In genomic region chr13:47858678-47859050, GRCh38 we compare ENCODE assay signal across 19 cellular contexts.
DNase-seq lines count a peak whose midpoint lies in the region; ATAC-seq, FAIRE-seq and TF ChIP-seq lines count a peak whose summit lies in the region.
"Had no signal": no experiment of that assay in that cellular context is flagged by ENCODE, and none has a peak within 500 bp of the region (broad histone marks: within the 10 kb centered on the region; RNA-seq: fewer than 3 reads in every experiment).

No MANE protein-coding gene starts in this region.

- H3K9ac ChIP-seq in HepG2 (ENCODE audit: insufficient read depth, low read depth, low read length), result no peak overlapping the region

- no peaks in the 10 kb centered on the region for H4K20me1 ChIP-seq in HepG2 (ENCODE audit: insufficient read depth, low read length)

- POLR2A ChIA-PET in HepG2 (lab: Yijun Ruan, JAX), result interaction anchor here (1.6 kb wide), 1 partner anchor 12 kb away, joined by 3 read pairs; no protein-coding TSS in a partner anchor

- no peak for TF ChIP-seq POLR2A in HepG2 (IDR thresholded peaks at IDR 0.05; ENCODE audit: insufficient read depth in 1 of 2, low read depth in 2 of 2, low read length in 2 of 2)
- TF ChIP-seq POLR2A in right lobe of liver (IDR thresholded peaks at IDR 0.05), result no peak

- CTCF ChIA-PET in HepG2 (lab: Yijun Ruan, JAX; ENCODE audit: low intra/inter-chr PET ratio, low total read pairs), result no interaction called here

- H3K36me3 Mint-ChIP-seq in CD14-positive monocyte, result no peaks in the 10 kb centered on the region
- H3K36me3 Mint-ChIP-seq: activated CD8-positive, alpha-beta memory T cell treated with anti-CD3 and anti-CD28 coated beads, Interleukin-2, amount 10 ng/mL, durations not matched to agents 7 days and 5 days had no signal

- no peak for FAIRE-seq in HepG2 (lab: Jason Lieb, UNC)

- H3K9me3 Mint-ChIP-seq in CD14-positive monocyte, result peaks cover 0 to 9% (median 0%) of the 10 kb centered on the region in 7 donors

- no peak overlapping the region for H3K27ac Mint-ChIP-seq in CD14-positive monocyte
- H3K27ac Mint-ChIP-seq: activated CD8-positive, alpha-beta memory T cell treated with anti-CD3 and anti-CD28 coated beads, Interleukin-2, amount 10 ng/mL, durations not matched to agents 7 days and 5 days had no signal

- H3K9me3 ChIP-seq in HepG2 (ENCODE audit: low read length) (no peaks in the 10 kb centered on the region), right lobe of liver (no peaks in the 10 kb centered on the region), RWPE2 (ENCODE audit: severe bottlenecking) (no peaks in the 10 kb centered on the region)
- H3K9me3 ChIP-seq: tibial nerve had no signal

- peaks cover 0 to 3% (median 0%) of the 10 kb centered on the region in 3 donors for H3K27me3 Mint-ChIP-seq in CD14-positive monocyte (ENCODE audit: low read depth in 3 of 3)

- no peak for TF ChIP-seq RAD21 in HepG2 (CRISPR knock-in tag; IDR thresholded peaks at IDR 0.05)

- DNase-seq in HepG2 (ENCODE audit: low spot score), result no peak
- DNase-seq in right lobe of liver, result no peak
- no peak for DNase-seq in RWPE2 (ENCODE audit: low spot score)
- DNase-seq in fibroblast of peridontal ligament (ENCODE audit: extremely low read depth), result peak; percentile 33
- no peak for DNase-seq in SKM-1 treated with dmso at 0.1 percent for 144 hours (lab: John Stamatoyannopoulos, UW; ENCODE audit: unreplicated experiment)
- no peak for DNase-seq in CD14-positive monocyte (ENCODE audit: low spot score)
- DNase-seq: ACHN; activated CD8-positive, alpha-beta memory T cell treated with anti-CD3 and anti-CD28 coated beads, Interleukin-2, amount 10 ng/mL, durations not matched to agents 7 days and 5 days; activated naive CD4-positive, alpha-beta T cell treated with Interleukin-2 at 50 U/mL for 16 hours; erythroblast; GOT3; NCI-H1092 treated with DMSO at 0.1 percent for 48 hours; NCI-H345; stimulated activated CD8-positive, alpha-beta memory T cell treated with anti-CD3 and anti-CD28 coated beads, Interleukin-4, amount 100 ng/mL, for 48 hours had no signal

- H3K27me3 ChIP-seq in HepG2 (ENCODE audit: control insufficient read depth in 1 of 2, insufficient read depth in 2 of 2, low read length in 2 of 2), result no peaks in the 10 kb centered on the region
- no peaks in the 10 kb centered on the region for H3K27me3 ChIP-seq in right lobe of liver
- H3K27me3 ChIP-seq in RWPE2 (ENCODE audit: insufficient read depth, poor library complexity, severe bottlenecking), result no peaks in the 10 kb centered on the region
- H3K27me3 ChIP-seq: tibial nerve had no signal

- 70% methylated on average over 4 of the region's 4 CpGs for WGBS in HepG2 (ENCODE audit: low lambda C conversion rate)
- 67% methylated on average over 4 of the region's 4 CpGs for WGBS in right lobe of liver (ENCODE audit: insufficient coverage, low coverage, low lambda C conversion rate, missing lambda C conversion rate)

- intact Hi-C loops in HepG2 (cut with micrococcal nuclease; ENCODE audit: unreplicated experiment) (no loop called here), right lobe of liver (cut with DNase I) (no loop called here), CD14-positive monocyte (cut with micrococcal nuclease) (no loop called here)

- in situ Hi-C loops in HepG2 (cut with HindIII; ENCODE audit: extremely low pct_ligation_motif_present, low pct_unique_long_range_greater_than_20kb), result no loop called here

- TF ChIP-seq CTCF in HepG2 (CRISPR knock-in tag; IDR thresholded peaks at IDR 0.05) (no peak), right lobe of liver (IDR thresholded peaks at IDR 0.05) (no peak), RWPE2 (IDR thresholded peaks at IDR 0.05; ENCODE audit: poor library complexity, severe bottlenecking) (no peak), CD14-positive monocyte (IDR thresholded peaks at IDR 0.05) (no peak)

- no peaks in the 10 kb centered on the region for H3K36me3 ChIP-seq in HepG2 (replicated peaks in 1 of 2; ENCODE audit: control insufficient read depth in 1 of 2, insufficient read depth in 2 of 2, low read length in 2 of 2)
- no peaks in the 10 kb centered on the region for H3K36me3 ChIP-seq in right lobe of liver
- H3K36me3 ChIP-seq in RWPE2 (ENCODE audit: low read depth), result no peaks in the 10 kb centered on the region
- H3K36me3 ChIP-seq: tibial nerve had no signal

- H3K4me1 Mint-ChIP-seq in CD14-positive monocyte, result peaks cover 9% of the 10 kb centered on the region
- H3K4me1 Mint-ChIP-seq: activated CD8-positive, alpha-beta memory T cell treated with anti-CD3 and anti-CD28 coated beads, Interleukin-2, amount 10 ng/mL, durations not matched to agents 7 days and 5 days had no signal

- H3K79me2 ChIP-seq in HepG2 (ENCODE audit: insufficient read depth, low read length), result no peaks in the 10 kb centered on the region

- peak overlapping the region; percentile 44 for H2AFZ ChIP-seq in HepG2 (ENCODE audit: low read length)

- H3K4me2 ChIP-seq in HepG2 (ENCODE audit: low read depth, low read length), result peak overlapping the region; percentile 34

- no peak overlapping the region for H3K4me3 Mint-ChIP-seq in CD14-positive monocyte
- H3K4me3 Mint-ChIP-seq: activated CD8-positive, alpha-beta memory T cell treated with anti-CD3 and anti-CD28 coated beads, Interleukin-2, amount 10 ng/mL, durations not matched to agents 7 days and 5 days had no signal

- H3K4me1 ChIP-seq in HepG2 (ENCODE audit: insufficient read depth, low read length), result peaks cover 21% of the 10 kb centered on the region
- H3K4me1 ChIP-seq in right lobe of liver, result no peaks in the 10 kb centered on the region
- H3K4me1 ChIP-seq in RWPE2 (ENCODE audit: insufficient read depth, poor library complexity, severe bottlenecking), result peaks cover 3% of the 10 kb centered on the region
- H3K4me1 ChIP-seq: tibial nerve had no signal

- ATAC-seq in HepG2 (peak; percentile 57; the same call in 2 of the 3 replicates), right lobe of liver (no peak), RWPE2 (ENCODE audit: low read depth) (peak; percentile 83), GM21723 (IDR thresholded peaks at IDR 0.05; ENCODE audit: unreplicated experiment) (no peak), GM19023 (IDR thresholded peaks at IDR 0.05; ENCODE audit: unreplicated experiment) (no peak)
- ATAC-seq: activated CD8-positive, alpha-beta memory T cell treated with anti-CD3 and anti-CD28 coated beads, Interleukin-2, amount 10 ng/mL, durations not matched to agents 7 days and 5 days; Right ventricle myocardium inferior had no signal

- peak overlapping the region in 1 of 3 experiments; percentile 7; a peak in 1 of 6 replicates for H3K4me3 ChIP-seq in HepG2 (replicated peaks in 1 of 3; ENCODE audit: insufficient read depth in 1 of 3, low read depth in 2 of 3, low read length in 3 of 3)
- no peak overlapping the region for H3K4me3 ChIP-seq in right lobe of liver
- no peak overlapping the region for H3K4me3 ChIP-seq in RWPE2 (ENCODE audit: severe bottlenecking)
- H3K4me3 ChIP-seq: lung, tibial nerve had no signal

- BruUV-seq in HepG2 (replicated peaks; lab: Mats Ljungman, UMichigan), result no TSS peak

- TF ChIP-seq EP300 in HepG2 (IDR thresholded peaks at IDR 0.05; ENCODE audit: low read depth in 2 of 2, low read length in 2 of 2) (no peak), HepG2 (CRISPR knock-in tag; IDR thresholded peaks at IDR 0.05; ENCODE audit: borderline replicate concordance) (no peak)

- peak overlapping the region; percentile 13 for H3K27ac ChIP-seq in HepG2 (ENCODE audit: extremely low read length, insufficient read depth, low read length)
- H3K27ac ChIP-seq in right lobe of liver, result no peak overlapping the region
- H3K27ac ChIP-seq in RWPE2 (ENCODE audit: poor library complexity, severe bottlenecking), result no peak overlapping the region
- H3K27ac ChIP-seq: tibial nerve had no signal

TF ChIP-seq in HepG2, 621 proteins besides CTCF, POLR2A, EP300 and RAD21:
- TF ChIP-seq ZNF253 (CRISPR knock-in tag; IDR thresholded peaks at IDR 0.05; ENCODE audit: borderline replicate concordance) (no peak), ZNF446 (CRISPR knock-in tag; IDR thresholded peaks at IDR 0.05) (no peak), ZNF225 (CRISPR knock-in tag; IDR thresholded peaks at IDR 0.05) (no peak), CAMTA2 (CRISPR knock-in tag; IDR thresholded peaks at IDR 0.05; ENCODE audit: borderline replicate concordance) (no peak), EHMT2 (IDR thresholded peaks at IDR 0.05; ENCODE audit: borderline replicate concordance, low read depth, low read length) (0 out of 2 replicates have a peak, but pooled peaks have one; percentile 62)

Comparison
In these comparisons a context has a peak if more than half of its experiments do, and no peak if none do; other contexts are left out.
1. ATAC-seq: peak in HepG2 (single experiment) and RWPE2 (single experiment); none in right lobe of liver (0 of 4), GM21723 (single experiment) and GM19023 (single experiment).